In the genomic region with DNA sequence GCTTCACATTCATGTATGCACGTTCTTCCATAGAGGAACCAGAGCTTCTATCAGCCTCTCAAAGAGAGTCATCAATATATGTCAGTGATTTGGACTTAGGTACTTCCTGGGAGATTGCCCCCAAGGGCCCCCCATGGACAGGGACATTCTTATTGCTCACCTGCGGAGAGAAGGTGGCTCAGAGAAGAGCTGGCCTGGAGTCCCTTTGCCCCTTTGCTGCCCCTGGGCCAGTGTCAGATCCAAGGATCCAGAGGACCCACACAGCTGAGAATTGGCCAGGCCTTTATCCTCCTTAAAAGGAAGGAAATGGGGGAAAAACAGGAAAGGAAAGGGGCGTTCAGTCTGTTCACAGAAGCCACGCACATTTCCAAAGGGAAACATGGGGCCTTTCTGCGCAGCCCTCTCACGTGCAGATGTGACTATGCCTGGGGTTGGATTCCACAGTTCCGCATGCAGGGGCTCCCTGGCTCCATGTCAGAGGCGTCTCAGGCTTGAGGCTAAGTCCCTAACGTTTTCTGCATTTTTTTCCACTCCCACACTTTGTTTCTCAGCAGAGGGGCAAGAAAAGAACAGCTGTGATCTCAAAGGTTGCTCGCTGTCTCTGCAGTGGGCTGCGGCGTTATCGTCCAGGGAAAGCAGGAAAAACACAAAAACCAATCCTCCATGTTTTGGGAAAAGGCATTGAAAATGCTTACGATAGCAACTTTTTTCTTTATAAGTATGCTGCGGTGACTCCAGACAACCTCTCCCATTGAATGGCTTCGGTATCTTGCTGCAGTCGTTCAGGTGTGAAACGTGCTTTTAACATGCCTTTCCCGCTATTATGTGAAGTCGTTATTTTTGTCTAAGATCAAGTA, we compare ENCODE assay signal across 21 cellular contexts. TPM values are rescaled to one million over a fixed set of nuclear protein-coding genes. Genes with fewer than 3 reads are reported as not detected.
DNase-seq lines count a peak whose midpoint lies in the region; ATAC-seq, FAIRE-seq and TF ChIP-seq lines count a peak whose summit lies in the region.
"Had no signal": no experiment of that assay in that cellular context is flagged by ENCODE, and none has a peak within 500 bp of the region (broad histone marks: within the 10 kb centered on the region; RNA-seq: fewer than 3 reads in every experiment).

No MANE protein-coding gene starts in this region.

- no peak for TF ChIP-seq CTCF in HepG2 (CRISPR knock-in tag; IDR thresholded peaks at IDR 0.05)
- TF ChIP-seq CTCF in testis (IDR thresholded peaks at IDR 0.05): no peak

- H3K27ac Mint-ChIP-seq in naive thymus-derived CD8-positive, alpha-beta T cell: no peak overlapping the region
- H3K27ac Mint-ChIP-seq: HFFc6 had no signal

- H3K4me1 Mint-ChIP-seq in naive thymus-derived CD8-positive, alpha-beta T cell: peaks cover 0 to 14% (median 9%) of the 10 kb centered on the region in 4 donors

- peaks cover 21% of the 10 kb centered on the region for H3K4me1 ChIP-seq in HepG2 (ENCODE audit: insufficient read depth, low read length)
- H3K4me1 ChIP-seq in testis: peaks cover 11% of the 10 kb centered on the region

- in situ Hi-C loops in HepG2 (cut with HindIII; ENCODE audit: extremely low pct_ligation_motif_present, low pct_unique_long_range_greater_than_20kb): no loop called here

- H3K4me3 ChIP-seq in HepG2 (replicated peaks in 1 of 3; ENCODE audit: insufficient read depth in 1 of 3, low read depth in 2 of 3, low read length in 3 of 3) (no peak overlapping the region), testis (no peak overlapping the region)
- H3K4me3 ChIP-seq: Peyer's patch had no signal

- BruUV-seq in HepG2 (replicated peaks; lab: Mats Ljungman, UMichigan): no TSS peak

- peak; percentile 15 for DNase-seq in DMS79 treated with DMSO at 0.1 percent for 48 hours (lab: John Stamatoyannopoulos, UW)
- no peak for DNase-seq in DMS79 (lab: John Stamatoyannopoulos, UW)
- DNase-seq in dermis blood vessel endothelial cell: peak; percentile 18
- no peak for DNase-seq in HepG2 (ENCODE audit: low spot score)
- DNase-seq in testis: peak; percentile 9
- DNase-seq in Right ventricle myocardium superior: no peak
- DNase-seq in naive thymus-derived CD8-positive, alpha-beta T cell: no peak
- DNase-seq: C1 segment of cervical spinal cord, DMS153, GOT3, HFFc6, Karpas-422, NCI-H1105 treated with DMSO at 0.1 percent for 48 hours, NCI-H187, NCI-H2171, NCI-H446 treated with DMSO at 0.1 percent for 48 hours, SHP77 treated with DMSO at 0.1 percent for 48 hours had no signal

- 90% methylated on average over 19 of the region's 20 CpGs for WGBS in HepG2 (ENCODE audit: low lambda C conversion rate)
- 70 to 73% methylated on average over 19 to 20 of the region's 20 CpGs for WGBS in testis, 2 donors

- FAIRE-seq in HepG2 (lab: Jason Lieb, UNC): no peak
- FAIRE-seq: GM18507 had no signal

- TF ChIP-seq RAD21 in HepG2 (CRISPR knock-in tag; IDR thresholded peaks at IDR 0.05): no peak

- H3K9me3 ChIP-seq in HepG2 (ENCODE audit: low read length): no peaks in the 10 kb centered on the region
- H3K9me3 ChIP-seq in testis: no peaks in the 10 kb centered on the region
- H3K9me3 ChIP-seq: Peyer's patch had no signal

- no peaks in the 10 kb centered on the region for H3K27me3 ChIP-seq in HepG2 (ENCODE audit: control insufficient read depth in 1 of 2, insufficient read depth in 2 of 2, low read length in 2 of 2)
- no peaks in the 10 kb centered on the region for H3K27me3 ChIP-seq in testis
- H3K27me3 ChIP-seq: Peyer's patch had no signal

- no peak for TF ChIP-seq EP300 in HepG2 (IDR thresholded peaks at IDR 0.05; ENCODE audit: low read depth in 2 of 2, low read length in 2 of 2)
- no peak for TF ChIP-seq EP300 in HepG2 (CRISPR knock-in tag; IDR thresholded peaks at IDR 0.05; ENCODE audit: borderline replicate concordance)

- H3K36me3 Mint-ChIP-seq in naive thymus-derived CD8-positive, alpha-beta T cell: no peaks in the 10 kb centered on the region

- intact Hi-C loops in HepG2 (cut with micrococcal nuclease; ENCODE audit: unreplicated experiment) (no loop called here), testis (cut with DNase I; ENCODE audit: low total_unique reads) (no loop called here), Right ventricle myocardium superior (cut with DNase I) (no loop called here)

- H3K4me2 ChIP-seq in HepG2 (ENCODE audit: low read depth, low read length): no peak overlapping the region

- H3K36me3 ChIP-seq in HepG2 (replicated peaks in 1 of 2; ENCODE audit: control insufficient read depth in 1 of 2, insufficient read depth in 2 of 2, low read length in 2 of 2) (peaks cover 4 to 7% of the 10 kb centered on the region in 2 experiments; a peak in 4 of 5 replicates), testis (ENCODE audit: low read depth, missing control alignments) (no peaks in the 10 kb centered on the region)
- H3K36me3 ChIP-seq: Peyer's patch had no signal

- CTCF ChIA-PET in HepG2 (lab: Yijun Ruan, JAX; ENCODE audit: low intra/inter-chr PET ratio, low total read pairs): no interaction called here

- no peak overlapping the region for H3K9ac ChIP-seq in HepG2 (ENCODE audit: insufficient read depth, low read depth, low read length)

- H3K4me3 Mint-ChIP-seq in naive thymus-derived CD8-positive, alpha-beta T cell: no peak overlapping the region
- H3K4me3 Mint-ChIP-seq: HFFc6 had no signal

- TF ChIP-seq POLR2A in HepG2 (IDR thresholded peaks at IDR 0.05; ENCODE audit: insufficient read depth in 1 of 2, low read depth in 2 of 2, low read length in 2 of 2): no peak
- no peak for TF ChIP-seq POLR2A in testis (IDR thresholded peaks at IDR 0.05)

- no peaks in the 10 kb centered on the region for H3K79me2 ChIP-seq in HepG2 (ENCODE audit: insufficient read depth, low read length)

- ATAC-seq in HepG2 (no peak), Right ventricle myocardium superior (ENCODE audit: poor library complexity) (no peak), HG03196 (IDR thresholded peaks at IDR 0.05; ENCODE audit: unreplicated experiment) (no peak)
- no peak for ATAC-seq in naive thymus-derived CD8-positive, alpha-beta T cell

- POLR2A ChIA-PET in HepG2 (lab: Yijun Ruan, JAX): no interaction called here
- POLR2A ChIA-PET in naive thymus-derived CD8-positive, alpha-beta T cell (lab: Charles Lee): no interaction called here

- H3K27ac ChIP-seq in HepG2 (ENCODE audit: extremely low read length, insufficient read depth, low read length): no peak overlapping the region
- peak overlapping the region in 1 of 2 donors; percentile 81 for H3K27ac ChIP-seq in testis
- H3K27ac ChIP-seq: 22Rv1 had no signal

- no peak overlapping the region for H2AFZ ChIP-seq in HepG2 (ENCODE audit: low read length)

- H3K9me3 Mint-ChIP-seq in naive thymus-derived CD8-positive, alpha-beta T cell: no peaks in the 10 kb centered on the region
- H3K9me3 Mint-ChIP-seq: HFFc6 had no signal

- peaks cover 1 to 28% (median 18%) of the 10 kb centered on the region in 5 donors for H3K27me3 Mint-ChIP-seq in naive thymus-derived CD8-positive, alpha-beta T cell

- H4K20me1 ChIP-seq in HepG2 (ENCODE audit: insufficient read depth, low read length): no peaks in the 10 kb centered on the region

RNA-seq across cellular contexts. Expression of a gene that starts 5.9 kb away (rescaled TPM):
- total RNA-seq in dermis blood vessel endothelial cell (0.34 and 1.1 TPM in 2 replicates), HepG2 (2016; rRNA removed; fragmentation: Illumina TruSeq; extraction: Trizol) (4.7 and 7.2 TPM in 2 replicates), testis (1 to 10 TPM; 4.2 to 7.5 TPM), Right ventricle myocardium superior (5.3 TPM)
- 1.0 and 1.4 TPM in 2 replicates for total RNA-seq in HepG2 (2016; cell fraction: cytosol; rRNA removed; fragmentation: Illumina TruSeq; extraction: Trizol; ENCODE audit: low read depth)
- total RNA-seq in HepG2 (2016; cell fraction: insoluble cytoplasmic fraction; rRNA removed; fragmentation: Illumina TruSeq; extraction: Trizol): 4.7 and 5.6 TPM in 2 replicates
- total RNA-seq in HepG2 (2016; cell fraction: membrane; rRNA removed; fragmentation: Illumina TruSeq; extraction: Trizol): 3.4 and 3.6 TPM in 2 replicates
- 9.3 and 11.2 TPM in 2 replicates for total RNA-seq in HepG2 (2016; cell fraction: nucleus; rRNA removed; fragmentation: Illumina TruSeq; extraction: Trizol)
- polyA plus RNA-seq in HepG2 (2011; rRNA removed) (4.9 and 6.0 TPM in 2 replicates), testis (ENCODE audit: insufficient read depth, low read depth, low replicate concordance) (6.5 TPM)
- 3.2 and 3.4 TPM in 2 replicates for polyA plus RNA-seq in HepG2 (2011; cell fraction: cytosol; rRNA removed)
- 15.8 and 17.7 TPM in 2 replicates for polyA plus RNA-seq in HepG2 (2011; cell fraction: nucleus; rRNA removed)
- 5.2 and 7.5 TPM in 2 replicates for polyA plus RNA-seq in HepG2 (2012)
- polyA plus RNA-seq in HepG2 (2016; cell fraction: cytosol; fragmentation: Illumina TruSeq; extraction: Trizol; ENCODE audit: low read depth): 0.59 and 0.76 TPM in 2 replicates
- polyA plus RNA-seq in HepG2 (2016; cell fraction: insoluble cytoplasmic fraction; fragmentation: Illumina TruSeq; extraction: Trizol; ENCODE audit: low read depth): 5.7 and 7.7 TPM in 2 replicates
- 1.3 and 1.9 TPM in 2 replicates for polyA plus RNA-seq in HepG2 (2016; cell fraction: membrane; fragmentation: Illumina TruSeq; extraction: Trizol; ENCODE audit: low read depth)
- 20.2 and 21.5 TPM in 2 replicates for polyA plus RNA-seq in HepG2 (2016; cell fraction: nucleus; fragmentation: Illumina TruSeq; extraction: Trizol; ENCODE audit: insufficient read depth, low read depth)
- 12.6 and 14.6 TPM in 2 replicates for polyA minus RNA-seq in HepG2 (2011; rRNA and poly(A)+ RNA removed; ENCODE audit: low replicate concordance)
- 5.2 and 6.1 TPM in 2 replicates for polyA minus RNA-seq in HepG2 (2011; cell fraction: cytosol; rRNA and poly(A)+ RNA removed)
- 10.2 and 14.7 TPM in 2 replicates for polyA minus RNA-seq in HepG2 (2011; cell fraction: nucleus; rRNA and poly(A)+ RNA removed)
- total RNA-seq in naive thymus-derived CD8-positive, alpha-beta T cell: under 1 TPM in 1 of 2 experiments, not detected in 1; 0.22 TPM
- polyA plus RNA-seq in naive thymus-derived CD8-positive, alpha-beta T cell: not detected

RNA-seq across cellular contexts. Expression of a gene that starts 10.8 kb away (rescaled TPM):
- not detected in 2 replicates for total RNA-seq in dermis blood vessel endothelial cell
- not detected in 2 replicates for total RNA-seq in HepG2 (2016; rRNA removed; fragmentation: Illumina TruSeq; extraction: Trizol)
- not detected in 2 replicates for total RNA-seq in HepG2 (2016; cell fraction: cytosol; rRNA removed; fragmentation: Illumina TruSeq; extraction: Trizol; ENCODE audit: low read depth)
- total RNA-seq in HepG2 (2016; cell fraction: insoluble cytoplasmic fraction; rRNA removed; fragmentation: Illumina TruSeq; extraction: Trizol): not detected in 2 replicates
- total RNA-seq in HepG2 (2016; cell fraction: membrane; rRNA removed; fragmentation: Illumina TruSeq; extraction: Trizol): not detected in 2 replicates
- not detected in 2 replicates for total RNA-seq in HepG2 (2016; cell fraction: nucleus; rRNA removed; fragmentation: Illumina TruSeq; extraction: Trizol)
- not detected in 2 replicates for polyA plus RNA-seq in HepG2 (2011; rRNA removed)
- not detected in 2 replicates for polyA plus RNA-seq in HepG2 (2011; cell fraction: cytosol; rRNA removed)
- polyA plus RNA-seq in HepG2 (2011; cell fraction: nucleus; rRNA removed): not detected in 2 replicates
- 0.44 and 0.48 TPM in 2 replicates for polyA plus RNA-seq in HepG2 (2012)
- not detected in 2 replicates for polyA plus RNA-seq in HepG2 (2016; cell fraction: cytosol; fragmentation: Illumina TruSeq; extraction: Trizol; ENCODE audit: low read depth)
- polyA plus RNA-seq in HepG2 (2016; cell fraction: insoluble cytoplasmic fraction; fragmentation: Illumina TruSeq; extraction: Trizol; ENCODE audit: low read depth): not detected in 2 replicates
- not detected in 2 replicates for polyA plus RNA-seq in HepG2 (2016; cell fraction: membrane; fragmentation: Illumina TruSeq; extraction: Trizol; ENCODE audit: low read depth)
- polyA plus RNA-seq in HepG2 (2016; cell fraction: nucleus; fragmentation: Illumina TruSeq; extraction: Trizol; ENCODE audit: insufficient read depth, low read depth): not detected in 2 replicates
- polyA minus RNA-seq in HepG2 (2011; rRNA and poly(A)+ RNA removed; ENCODE audit: low replicate concordance): not detected in 2 replicates
- not detected in 2 replicates for polyA minus RNA-seq in HepG2 (2011; cell fraction: cytosol; rRNA and poly(A)+ RNA removed)
- polyA minus RNA-seq in HepG2 (2011; cell fraction: nucleus; rRNA and poly(A)+ RNA removed): not detected in 2 replicates
- 10 to 100 TPM; 12.7 to 20.0 TPM for total RNA-seq in testis
- 72.9 TPM for polyA plus RNA-seq in testis (ENCODE audit: insufficient read depth, low read depth, low replicate concordance)
- not detected for total RNA-seq in Right ventricle myocardium superior
- total RNA-seq in naive thymus-derived CD8-positive, alpha-beta T cell: not detected
- polyA plus RNA-seq in naive thymus-derived CD8-positive, alpha-beta T cell: not detected
- total RNA-seq: HFFc6, Peyer's patch had no signal

RNA-seq across cellular contexts. Expression of a gene that starts 24.5 kb away (rescaled TPM):
- total RNA-seq in dermis blood vessel endothelial cell (0.05 TPM in 1 of 2 replicates, not detected in the other), HepG2 (2016; rRNA removed; fragmentation: Illumina TruSeq; extraction: Trizol) (not detected in 2 replicates), testis (1 to 10 TPM in 1 of 2 donors, under 1 TPM in 1; 0.62 to 1.3 TPM), Right ventricle myocardium superior (0.16 TPM)
- total RNA-seq in HepG2 (2016; cell fraction: cytosol; rRNA removed; fragmentation: Illumina TruSeq; extraction: Trizol; ENCODE audit: low read depth): not detected in 2 replicates
- total RNA-seq in HepG2 (2016; cell fraction: insoluble cytoplasmic fraction; rRNA removed; fragmentation: Illumina TruSeq; extraction: Trizol): not detected in 2 replicates
- total RNA-seq in HepG2 (2016; cell fraction: membrane; rRNA removed; fragmentation: Illumina TruSeq; extraction: Trizol): not detected in 2 replicates
- not detected in 2 replicates for total RNA-seq in HepG2 (2016; cell fraction: nucleus; rRNA removed; fragmentation: Illumina TruSeq; extraction: Trizol)
- polyA plus RNA-seq in HepG2 (2011; rRNA removed) (not detected in 2 replicates), testis (ENCODE audit: insufficient read depth, low read depth, low replicate concordance) (0.59 TPM)
- polyA plus RNA-seq in HepG2 (2011; cell fraction: cytosol; rRNA removed): not detected in 2 replicates
- not detected in 2 replicates for polyA plus RNA-seq in HepG2 (2011; cell fraction: nucleus; rRNA removed)
- not detected in 2 replicates for polyA plus RNA-seq in HepG2 (2012)
- polyA plus RNA-seq in HepG2 (2016; cell fraction: cytosol; fragmentation: Illumina TruSeq; extraction: Trizol; ENCODE audit: low read depth): not detected in 2 replicates
- polyA plus RNA-seq in HepG2 (2016; cell fraction: insoluble cytoplasmic fraction; fragmentation: Illumina TruSeq; extraction: Trizol; ENCODE audit: low read depth): not detected in 2 replicates
- not detected in 2 replicates for polyA plus RNA-seq in HepG2 (2016; cell fraction: membrane; fragmentation: Illumina TruSeq; extraction: Trizol; ENCODE audit: low read depth)
- not detected in 2 replicates for polyA plus RNA-seq in HepG2 (2016; cell fraction: nucleus; fragmentation: Illumina TruSeq; extraction: Trizol; ENCODE audit: insufficient read depth, low read depth)
- polyA minus RNA-seq in HepG2 (2011; rRNA and poly(A)+ RNA removed; ENCODE audit: low replicate concordance): 0.80 TPM in 1 of 2 replicates, not detected in the other
- not detected in 2 replicates for polyA minus RNA-seq in HepG2 (2011; cell fraction: cytosol; rRNA and poly(A)+ RNA removed)
- polyA minus RNA-seq in HepG2 (2011; cell fraction: nucleus; rRNA and poly(A)+ RNA removed): not detected in 2 replicates
- under 1 TPM; 0.19 to 0.29 TPM for total RNA-seq in naive thymus-derived CD8-positive, alpha-beta T cell
- polyA plus RNA-seq in naive thymus-derived CD8-positive, alpha-beta T cell: 1 to 10 TPM in 1 of 3 donors, under 1 TPM in 2; 0.10 to 5.9 (median 0.33) TPM
- total RNA-seq: HFFc6 had no signal

Comparison
In these comparisons a context has a peak if more than half of its experiments do, and no peak if none do; other contexts are left out.
1. DNase-seq: peak in DMS79 treated with DMSO at 0.1 percent for 48 hours (single experiment), dermis blood vessel endothelial cell (single experiment) and testis (single experiment); none in DMS79 (single experiment), HepG2 (single experiment), Right ventricle myocardium superior (single experiment) and naive thymus-derived CD8-positive, alpha-beta T cell (0 of 10).
2. RNA of a gene that starts 10.8 kb away (total RNA-seq): 12.7 to 20.0 TPM in testis; not detected in dermis blood vessel endothelial cell, not detected in HepG2, not detected in Right ventricle myocardium superior (single experiment) and not detected in naive thymus-derived CD8-positive, alpha-beta T cell; every median in the first group is over 10 times any median in the second.